In genomic region chr2:201452058-201452736, GRCh38 we compare ENCODE assay signal across 8 cellular contexts. TPM values are rescaled to one million over a fixed set of nuclear protein-coding genes. Genes with fewer than 3 reads are reported as not detected.
DNase-seq lines count a peak whose midpoint lies in the region; ATAC-seq and TF ChIP-seq lines count a peak whose summit lies in the region.

No MANE protein-coding gene starts in this region.

- no peaks in the 10 kb centered on the region for H3K9me3 ChIP-seq in neutrophil

- peaks cover 26% of the 10 kb centered on the region for H3K27me3 ChIP-seq in neutrophil

- H3K4me1 Mint-ChIP-seq in T-cell = peaks cover 32 to 50% (median 45%) of the 10 kb centered on the region in 3 donors

- TF ChIP-seq CTCF in C4-2B (conservative IDR thresholded peaks at IDR 0.05) (peak; percentile 17; the same call in 1 of the 2 replicates), fibroblast of pulmonary artery (IDR thresholded peaks at IDR 0.05; ENCODE audit: low read length, missing control alignments) (no peak), neutrophil (IDR thresholded peaks at IDR 0.05) (no peak)

- H3K27ac ChIP-seq in C4-2B (peak overlapping the region; percentile 78), neutrophil (peak overlapping the region; percentile 88)

- H3K4me1 ChIP-seq in neutrophil (ENCODE audit: control insufficient read depth in 1 of 2, insufficient read depth in 1 of 2, low read depth in 1 of 2, low read length in 1 of 2) = peaks cover 17 to 19% of the 10 kb centered on the region in 2 experiments

- H3K4me3 ChIP-seq in fibroblast of pulmonary artery (replicated peaks; ENCODE audit: low read depth, low read length) (peak overlapping the region; percentile 92), neutrophil (ENCODE audit: low read depth in 1 of 2, low read length in 1 of 2) (peak overlapping the region; percentile 99 to 100)

- DNase-seq in T-cell = no peak
- DNase-seq in fibroblast of pulmonary artery (ENCODE audit: low read depth) = no peak
- no peak for DNase-seq in MV-4-11 (lab: John Stamatoyannopoulos, UW)
- no peak for DNase-seq in hippocampal formation (lab: John Stamatoyannopoulos, UW)

- POLR2A ChIA-PET in T-cell (lab: Charles Lee) = interaction anchor here (0.8 to 1.1 kb wide), 3 partner anchors 191 to 329 kb away, joined by 3 read pairs; partner anchors contain the start of gene ALS2 (in 1 of the 2)

- no peaks in the 10 kb centered on the region for H3K27me3 Mint-ChIP-seq in T-cell

- peak; percentile 18 for ATAC-seq in GM21786 (IDR thresholded peaks at IDR 0.05; ENCODE audit: unreplicated experiment)
- ATAC-seq in T-cell (replicated peaks in 1 of 4) = peak; percentile 9 to 32 (median 23)
- no peak for ATAC-seq in GM18873 (IDR thresholded peaks at IDR 0.05; ENCODE audit: low FRiP score, unreplicated experiment)

- peak overlapping the region; percentile 49 to 77 for H3K27ac Mint-ChIP-seq in T-cell

- H3K36me3 Mint-ChIP-seq in T-cell = peaks cover 8% of the 10 kb centered on the region

- peak overlapping the region; percentile 82 to 99 (median 89) for H3K4me3 Mint-ChIP-seq in T-cell

- H3K36me3 ChIP-seq in neutrophil = no peaks in the 10 kb centered on the region

- no peaks in the 10 kb centered on the region for H3K9me3 Mint-ChIP-seq in T-cell

- CTCF ChIA-PET in T-cell (lab: Charles Lee) = interaction anchor here in 1 of 2 donors (0.6 to 1.9 kb wide), 2 partner anchors 39 to 219 kb away, joined by 3 to 16 read pairs; no protein-coding TSS in a partner anchor

RNA-seq across cellular contexts. Expression of gene STRADB, which starts 0.7 kb away (rescaled TPM):
- total RNA-seq in T-cell = 10 to 100 TPM; 10.2 to 24.2 (median 18.0) TPM

RNA-seq across cellular contexts. Expression of gene TRAK2, which starts 0.9 kb away (rescaled TPM):
- total RNA-seq in T-cell = 10 to 100 TPM; 39.5 to 47.9 (median 43.4) TPM
